20 cellular contexts compared by ENCODE assay signal in genomic region chr17:78031435-78031834, GRCh38.
"Had no signal": no experiment of that assay in that cellular context is flagged by ENCODE, and none has a peak within 500 bp of the region (broad histone marks: within the 10 kb centered on the region; RNA-seq: fewer than 3 reads in every experiment).

No MANE protein-coding gene starts in this region.

- H3K4me1 ChIP-seq: right lobe of liver had no signal

- H3K9me3 ChIP-seq: heart left ventricle, mucosa of descending colon, neutrophil, psoas muscle, right lobe of liver, spleen had no signal

- ATAC-seq: heart left ventricle; mucosa of descending colon; naive thymus-derived CD8-positive, alpha-beta T cell; psoas muscle; right lobe of liver; stimulated activated naive B cell treated with anti-CD40 and anti-IgM and Interleukin-4, amounts not matched to agents 10 μg/mL and 1 μg/mL and 100 μg/mL, for 72 hours; stimulated activated naive CD8-positive, alpha-beta T cell treated with anti-CD3 and anti-CD28 coated beads, Interleukin-15, amount 100 ng/mL, for 72 hours had no signal

- FAIRE-seq: frontal cortex had no signal

- H3K4me3 ChIP-seq: coronary artery, heart left ventricle, mucosa of descending colon, psoas muscle, right lobe of liver, spleen had no signal

- H3K27ac ChIP-seq: neutrophil, psoas muscle, right lobe of liver had no signal

- DNase-seq: effector CD4-positive, alpha-beta T cell; endodermal cell; heart left ventricle; hippocampal formation; kidney glomerular epithelial cell; mucosa of descending colon; naive thymus-derived CD8-positive, alpha-beta T cell; psoas muscle; retina; right lobe of liver; spleen; stimulated activated CD4-positive, alpha-beta T cell treated with anti-CD3 and anti-CD28 coated beads, Interleukin-15, amount 100 ng/mL, for 24 hours; stimulated activated CD4-positive, alpha-beta T cell treated with anti-CD3 and anti-CD28 coated beads, Interleukin-1b, Interleukin-23, amount 100 ng/mL, for 48 hours; stimulated activated CD4-positive, alpha-beta T cell treated with anti-CD3 and anti-CD28 coated beads, Interleukin-4, amount 100 ng/mL, for 4 hours; stimulated activated naive B cell treated with anti-CD40 and anti-IgM and Interleukin-4, amounts not matched to agents 10 μg/mL and 1 μg/mL and 100 μg/mL, for 72 hours; stimulated activated naive CD8-positive, alpha-beta T cell treated with anti-CD3 and anti-CD28 coated beads, Interleukin-15, amount 100 ng/mL, for 72 hours; trophoblast cell had no signal

- H3K27me3 ChIP-seq: heart left ventricle, neutrophil, right lobe of liver, spleen had no signal
